Comparison of ENCODE assay signal across 35 cellular contexts in the genomic region with DNA sequence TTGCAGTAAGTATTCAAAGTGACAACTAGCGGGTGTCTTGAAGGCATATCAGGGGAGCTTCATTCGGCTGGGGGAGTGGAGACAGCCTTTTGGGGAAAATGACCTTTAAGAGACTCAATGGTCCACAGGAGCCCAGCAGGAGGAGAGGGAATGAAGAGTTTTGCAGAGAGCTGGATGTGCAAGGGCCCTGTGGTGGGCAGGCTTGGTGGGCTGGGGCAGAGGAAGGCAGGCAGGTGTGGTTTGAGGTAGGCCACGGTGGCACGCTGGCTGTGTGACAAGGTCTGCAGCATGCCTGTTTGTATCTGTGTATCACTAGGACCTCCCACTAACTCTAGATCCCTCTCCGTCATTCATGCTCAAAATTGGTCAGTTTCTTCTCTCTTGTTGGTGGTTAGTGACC. TPM values are rescaled to one million over a fixed set of nuclear protein-coding genes. Genes with fewer than 3 reads are reported as not detected.
"Had no signal": no experiment of that assay in that cellular context is flagged by ENCODE, and none has a peak within 500 bp of the region (broad histone marks: within the 10 kb centered on the region; RNA-seq: fewer than 3 reads in every experiment).

No MANE protein-coding gene starts in this region.

- H3K4me3 ChIP-seq: adrenal gland, body of pancreas, breast epithelium had no signal

- ATAC-seq: activated naive CD4-positive, alpha-beta T cell treated with anti-CD3 and anti-CD28 coated beads, Interleukin-2, amount 50 U/mL, for 72 hours; activated T-cell treated with anti-CD3 and anti-CD28 coated beads, Interleukin-2, amount 50 U/mL, for 4 hours; activated T-cell treated with anti-CD3 and anti-CD28 coated beads, Interleukin-2, amount 50 U/mL, for 72 hours; activated T-helper 17 cell treated with anti-CD3 and anti-CD28 coated beads, Interleukin-2, amount 50 U/mL, for 72 hours; body of pancreas had no signal

- H3K4me1 ChIP-seq: breast epithelium had no signal

- H3K9me3 Mint-ChIP-seq: activated B cell treated with CpG ODN at 0.5 μM for 24 hours; activated CD4-positive, alpha-beta memory T cell treated with anti-CD3 and anti-CD28 coated beads for 36 hours; activated CD4-positive, alpha-beta T cell treated with anti-CD3 and anti-CD28 coated beads, Interleukin-2, amount 10 ng/mL, durations not matched to agents 24 days and 14 days; activated naive CD4-positive, alpha-beta T cell treated with anti-CD3 and anti-CD28 coated beads for 36 hours; activated naive CD4-positive, alpha-beta T cell treated with anti-CD3 and anti-CD28 coated beads, Interleukin-2, amount 50 U/mL, for 72 hours; activated naive CD8-positive, alpha-beta T cell treated with anti-CD3 and anti-CD28 coated beads for 36 hours; activated T-cell treated with anti-CD3 and anti-CD28 coated beads, Interleukin-2, amount 50 U/mL, for 4 hours; activated T-cell treated with anti-CD3 and anti-CD28 coated beads, Interleukin-2, amount 50 U/mL, for 72 hours; activated T-helper 1 cell treated with anti-CD3 and anti-CD28 coated beads, Interleukin-12 subunit alpha, Interleukin-12 subunit beta, Interleukin-2, Interleukin-4 antibody, amounts not matched to agents 30 ng/mL and 10 ng/mL and 1 ng/mL, durations not matched to agents 14 hours and 24 hours and 36 hours; activated T-helper 17 cell treated with anti-CD3 and anti-CD28 coated beads, Interleukin-2, amount 50 U/mL, for 72 hours; T-helper 1 cell treated with Interleukin-12 subunit alpha and Interleukin-12 subunit beta and Interleukin-4 antibody, amounts not matched to agents 30 μg/mL and 1 μg/mL, for 36 hours; T-helper 2 cell treated with Interferon-gamma antibody and Interleukin-4, amounts not matched to agents 5 μg/mL and 100 μg/mL, for 36 hours had no signal

- H3K27ac ChIP-seq: adrenal gland, body of pancreas, brain microvascular endothelial cell, breast epithelium, VCaP had no signal

- H3K27me3 ChIP-seq: adrenal gland, body of pancreas, brain microvascular endothelial cell had no signal

- DNase-seq: activated B cell treated with CpG ODN at 0.5 μM for 24 hours; activated CD4-positive, alpha-beta memory T cell treated with anti-CD3 and anti-CD28 coated beads for 36 hours; activated CD4-positive, alpha-beta T cell treated with anti-CD3 and anti-CD28 coated beads for 4 hours; activated CD4-positive, alpha-beta T cell treated with anti-CD3 and anti-CD28 coated beads, Interleukin-2, amount 10 ng/mL, durations not matched to agents 24 days and 14 days; activated CD4-positive, alpha-beta T cell treated with anti-CD3 and anti-CD28 coated beads, Interleukin-2, amount 50 U/mL, for 1 hour; activated CD4-positive, alpha-beta T cell treated with anti-CD3 and anti-CD28 coated beads, Interleukin-2, amount 50 U/mL, for 4 hours; activated CD4-positive, CD25-positive, alpha-beta regulatory T cell treated with anti-CD3 and anti-CD28 coated beads, Interleukin-2, amount 50 U/mL, for 72 hours; activated CD8-positive, alpha-beta memory T cell treated with anti-CD3 and anti-CD28 coated beads, Interleukin-2, amount 50 U/mL, for 4 hours; activated gamma-delta T cell treated with Interleukin-2 at 50 U/mL for 16 hours; activated naive CD4-positive, alpha-beta T cell; activated naive CD4-positive, alpha-beta T cell treated with anti-CD3 and anti-CD28 coated beads for 36 hours; activated naive CD4-positive, alpha-beta T cell treated with anti-CD3 and anti-CD28 coated beads, Interleukin-2, amount 50 U/mL, for 16 hours; activated naive CD8-positive, alpha-beta T cell treated with anti-CD3 and anti-CD28 coated beads for 36 hours; activated T-cell treated with anti-CD3 and anti-CD28 coated beads for 4 hours; activated T-cell treated with anti-CD3 and anti-CD28 coated beads, Interleukin-2, amount 50 U/mL, for 1 hour; activated T-cell treated with anti-CD3 and anti-CD28 coated beads, Interleukin-2, amount 50 U/mL, for 4 hours; activated T-cell treated with anti-CD3 and anti-CD28 coated beads, Interleukin-2, amount 50 U/mL, for 72 hours; adrenal gland; amniotic stem cell; aorta; body of pancreas; brain microvascular endothelial cell; central memory CD4-positive, alpha-beta T cell; T-helper 1 cell; T-helper 9 cell had no signal

- H3K36me3 Mint-ChIP-seq: activated CD4-positive, alpha-beta memory T cell treated with anti-CD3 and anti-CD28 coated beads for 36 hours; activated naive CD4-positive, alpha-beta T cell treated with anti-CD3 and anti-CD28 coated beads, Interleukin-2, amount 50 U/mL, for 72 hours; activated naive CD8-positive, alpha-beta T cell treated with anti-CD3 and anti-CD28 coated beads for 36 hours had no signal

- H3K4me3 Mint-ChIP-seq: activated B cell treated with CpG ODN at 0.5 μM for 24 hours; activated CD4-positive, alpha-beta memory T cell treated with anti-CD3 and anti-CD28 coated beads for 36 hours; activated CD4-positive, alpha-beta T cell treated with anti-CD3 and anti-CD28 coated beads, Interleukin-2, amount 10 ng/mL, durations not matched to agents 24 days and 14 days; activated naive CD4-positive, alpha-beta T cell treated with anti-CD3 and anti-CD28 coated beads for 36 hours; activated naive CD8-positive, alpha-beta T cell treated with anti-CD3 and anti-CD28 coated beads for 36 hours; activated T-cell treated with anti-CD3 and anti-CD28 coated beads, Interleukin-2, amount 50 U/mL, for 4 hours; activated T-cell treated with anti-CD3 and anti-CD28 coated beads, Interleukin-2, amount 50 U/mL, for 72 hours; activated T-helper 1 cell treated with anti-CD3 and anti-CD28 coated beads, Interleukin-12 subunit alpha, Interleukin-12 subunit beta, Interleukin-2, Interleukin-4 antibody, amounts not matched to agents 30 ng/mL and 10 ng/mL and 1 ng/mL, durations not matched to agents 14 hours and 24 hours and 36 hours; activated T-helper 17 cell treated with anti-CD3 and anti-CD28 coated beads, Interleukin-2, amount 50 U/mL, for 72 hours; T-helper 1 cell treated with Interleukin-12 subunit alpha and Interleukin-12 subunit beta and Interleukin-4 antibody, amounts not matched to agents 30 μg/mL and 1 μg/mL, for 36 hours; T-helper 2 cell treated with Interferon-gamma antibody and Interleukin-4, amounts not matched to agents 5 μg/mL and 100 μg/mL, for 36 hours had no signal

- H3K4me1 Mint-ChIP-seq: activated T-helper 17 cell treated with anti-CD3 and anti-CD28 coated beads, Interleukin-2, amount 50 U/mL, for 72 hours had no signal

- H3K9me3 ChIP-seq: adrenal gland, body of pancreas, breast epithelium had no signal

- H3K36me3 ChIP-seq: adrenal gland, brain microvascular endothelial cell, breast epithelium had no signal

- H3K27ac Mint-ChIP-seq: activated B cell treated with CpG ODN at 0.5 μM for 24 hours; activated CD4-positive, alpha-beta memory T cell treated with anti-CD3 and anti-CD28 coated beads for 36 hours; activated CD4-positive, alpha-beta T cell treated with anti-CD3 and anti-CD28 coated beads, Interleukin-2, amount 10 ng/mL, durations not matched to agents 24 days and 14 days; activated naive CD4-positive, alpha-beta T cell treated with anti-CD3 and anti-CD28 coated beads for 36 hours; activated naive CD4-positive, alpha-beta T cell treated with anti-CD3 and anti-CD28 coated beads, Interleukin-2, amount 50 U/mL, for 72 hours; activated naive CD8-positive, alpha-beta T cell treated with anti-CD3 and anti-CD28 coated beads for 36 hours; activated T-cell treated with anti-CD3 and anti-CD28 coated beads, Interleukin-2, amount 50 U/mL, for 72 hours; activated T-helper 1 cell treated with anti-CD3 and anti-CD28 coated beads, Interleukin-12 subunit alpha, Interleukin-12 subunit beta, Interleukin-2, Interleukin-4 antibody, amounts not matched to agents 30 ng/mL and 10 ng/mL and 1 ng/mL, durations not matched to agents 14 hours and 24 hours and 36 hours; activated T-helper 17 cell treated with anti-CD3 and anti-CD28 coated beads, Interleukin-2, amount 50 U/mL, for 72 hours; T-helper 1 cell treated with Interleukin-12 subunit alpha and Interleukin-12 subunit beta and Interleukin-4 antibody, amounts not matched to agents 30 μg/mL and 1 μg/mL, for 36 hours; T-helper 2 cell treated with Interferon-gamma antibody and Interleukin-4, amounts not matched to agents 5 μg/mL and 100 μg/mL, for 36 hours had no signal

RNA-seq across cellular contexts. Expression of gene CD8B2, which starts 53.7 kb away (rescaled TPM):
- total RNA-seq: activated B cell treated with CpG ODN at 0.5 μM for 24 hours, adrenal gland, astrocyte, body of pancreas, cardiac septum, cerebellum had no signal
- polyA plus RNA-seq: adrenal gland had no signal
